21 cellular contexts compared by ENCODE assay signal in the genomic region with DNA sequence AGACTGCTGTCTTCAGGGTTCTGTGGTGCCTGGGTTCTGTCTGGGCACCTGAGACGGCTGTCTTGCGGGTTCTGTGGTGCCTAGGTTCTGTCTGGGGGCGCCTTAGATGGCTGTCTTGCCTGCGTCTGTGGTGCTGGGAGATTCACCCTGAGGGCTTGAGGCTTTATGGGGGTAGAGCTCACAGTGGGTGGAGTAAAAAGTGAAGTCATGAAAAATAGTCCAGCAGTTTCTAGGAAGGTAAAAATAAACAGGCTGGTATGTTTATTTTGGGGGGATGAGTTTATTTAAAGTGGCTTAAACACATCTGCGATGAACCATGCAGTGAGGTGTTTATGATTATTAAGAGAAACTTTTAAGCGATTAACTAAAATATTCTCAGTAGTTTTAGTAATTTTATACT.
DNase-seq lines count a peak whose midpoint lies in the region; ATAC-seq lines count a peak whose summit lies in the region.
"Had no signal": no experiment of that assay in that cellular context is flagged by ENCODE, and none has a peak within 500 bp of the region (broad histone marks: within the 10 kb centered on the region; RNA-seq: fewer than 3 reads in every experiment).

No MANE protein-coding gene starts in this region.

- peaks cover 10% of the 10 kb centered on the region for H3K36me3 Mint-ChIP-seq in activated CD4-positive, alpha-beta T cell treated with anti-CD3 and anti-CD28 coated beads for 36 hours (ENCODE audit: low read depth)
- H3K36me3 Mint-ChIP-seq: activated naive CD4-positive, alpha-beta T cell treated with anti-CD3 and anti-CD28 coated beads, Interleukin-2, amount 10 ng/mL, durations not matched to agents 7 days and 5 days had no signal

- no peaks in the 10 kb centered on the region for H3K9me3 Mint-ChIP-seq in activated CD4-positive, alpha-beta T cell treated with anti-CD3 and anti-CD28 coated beads for 36 hours (ENCODE audit: low read depth)
- no peaks in the 10 kb centered on the region for H3K9me3 Mint-ChIP-seq in stimulated activated naive CD8-positive, alpha-beta T cell treated with anti-CD3 and anti-CD28 coated beads, Interleukin-15, amount 100 ng/mL, for 72 hours
- H3K9me3 Mint-ChIP-seq: activated naive CD4-positive, alpha-beta T cell treated with anti-CD3 and anti-CD28 coated beads, Interleukin-2, amount 10 ng/mL, durations not matched to agents 7 days and 5 days; T-helper 1 cell treated with Interleukin-12 subunit alpha and Interleukin-12 subunit beta and Interleukin-4 antibody, amounts not matched to agents 30 μg/mL and 1 μg/mL, for 36 hours had no signal

- H3K27ac Mint-ChIP-seq in activated CD4-positive, alpha-beta T cell treated with anti-CD3 and anti-CD28 coated beads for 36 hours: peak overlapping the region; percentile 17
- peak overlapping the region; percentile 30 to 50 for H3K27ac Mint-ChIP-seq in stimulated activated naive CD8-positive, alpha-beta T cell treated with anti-CD3 and anti-CD28 coated beads, Interleukin-15, amount 100 ng/mL, for 72 hours
- H3K27ac Mint-ChIP-seq: activated naive CD4-positive, alpha-beta T cell treated with anti-CD3 and anti-CD28 coated beads, Interleukin-2, amount 10 ng/mL, durations not matched to agents 7 days and 5 days; B cell; T-helper 1 cell treated with Interleukin-12 subunit alpha and Interleukin-12 subunit beta and Interleukin-4 antibody, amounts not matched to agents 30 μg/mL and 1 μg/mL, for 36 hours had no signal

- no peak for DNase-seq in activated CD4-positive, alpha-beta T cell treated with anti-CD3 and anti-CD28 coated beads for 36 hours
- DNase-seq in activated CD4-positive, alpha-beta T cell treated with anti-CD3 and anti-CD28 coated beads, Interleukin-2, amount 50 U/mL, for 1 hour: no peak
- peak; percentile 24 for DNase-seq in adipocyte (ENCODE audit: low read depth)
- peak; percentile 22 for DNase-seq in myocyte (ENCODE audit: low read depth)
- DNase-seq in stimulated activated naive CD8-positive, alpha-beta T cell treated with anti-CD3 and anti-CD28 coated beads, Interleukin-15, amount 100 ng/mL, for 72 hours: no peak
- DNase-seq in cerebellum (ENCODE audit: low spot score): no peak
- DNase-seq in aorta: no peak
- DNase-seq: activated CD4-positive, alpha-beta T cell treated with anti-CD3 and anti-CD28 coated beads, Interleukin-2, amount 50 U/mL, for 48 hours; activated naive CD4-positive, alpha-beta T cell treated with anti-CD3 and anti-CD28 coated beads, Interleukin-2, amount 10 ng/mL, durations not matched to agents 7 days and 5 days; activated T-cell treated with anti-CD3 and anti-CD28 coated beads for 4 hours; erythroblast; GDM1; left colon; NCI-H146; PC-3; stimulated activated naive CD4-positive, alpha-beta T cell had no signal

- H3K36me3 ChIP-seq in adipocyte (ENCODE audit: control insufficient read depth, insufficient read depth, low read length, severe bottlenecking) (peaks cover 13% of the 10 kb centered on the region), aorta (ENCODE audit: control insufficient read depth in 1 of 2, insufficient read depth in 2 of 2, low read length in 1 of 2) (no peaks in the 10 kb centered on the region)
- H3K36me3 ChIP-seq: neural progenitor cell had no signal

- WGBS in aorta, 2 donors: 78 to 85% methylated on average over 6 of the region's 6 CpGs

- POLR2A ChIA-PET in activated CD4-positive, alpha-beta T cell treated with anti-CD3 and anti-CD28 coated beads for 36 hours (lab: Charles Lee): no interaction called here

- H3K4me1 ChIP-seq in adipocyte (ENCODE audit: control insufficient read depth, insufficient read depth, low read length) (no peaks in the 10 kb centered on the region), aorta (ENCODE audit: control insufficient read depth in 1 of 2, insufficient read depth in 2 of 2, low read length in 2 of 2) (no peaks in the 10 kb centered on the region)
- H3K4me1 ChIP-seq: neural progenitor cell had no signal

- H3K4me3 ChIP-seq in adipocyte (ENCODE audit: low read length): no peak overlapping the region
- H3K4me3 ChIP-seq in aorta (ENCODE audit: low read length in 2 of 2): no peak overlapping the region
- H3K4me3 ChIP-seq: neural progenitor cell had no signal

- H3K4me3 Mint-ChIP-seq in activated CD4-positive, alpha-beta T cell treated with anti-CD3 and anti-CD28 coated beads for 36 hours: no peak overlapping the region
- H3K4me3 Mint-ChIP-seq in stimulated activated naive CD8-positive, alpha-beta T cell treated with anti-CD3 and anti-CD28 coated beads, Interleukin-15, amount 100 ng/mL, for 72 hours: no peak overlapping the region
- H3K4me3 Mint-ChIP-seq: activated naive CD4-positive, alpha-beta T cell treated with anti-CD3 and anti-CD28 coated beads, Interleukin-2, amount 10 ng/mL, durations not matched to agents 7 days and 5 days; B cell; T-helper 1 cell treated with Interleukin-12 subunit alpha and Interleukin-12 subunit beta and Interleukin-4 antibody, amounts not matched to agents 30 μg/mL and 1 μg/mL, for 36 hours had no signal

- H3K27ac ChIP-seq in aorta (ENCODE audit: low read depth in 1 of 2, low read length in 2 of 2): no peak overlapping the region
- H3K27ac ChIP-seq: 22Rv1, neural progenitor cell had no signal

- CTCF ChIA-PET in activated CD4-positive, alpha-beta T cell treated with anti-CD3 and anti-CD28 coated beads for 36 hours (lab: Charles Lee): no interaction called here

- intact Hi-C loops in activated CD4-positive, alpha-beta T cell treated with anti-CD3 and anti-CD28 coated beads for 36 hours (cut with DNase I, micrococcal nuclease): loop anchor here in 1 of 2 experiments (10.0 kb wide), 1 partner anchor 607 kb away; no protein-coding TSS in a partner anchor
- intact Hi-C loops in aorta (cut with DNase I): no loop called here

- H3K27me3 Mint-ChIP-seq in activated CD4-positive, alpha-beta T cell treated with anti-CD3 and anti-CD28 coated beads for 36 hours: no peaks in the 10 kb centered on the region
- no peaks in the 10 kb centered on the region for H3K27me3 Mint-ChIP-seq in stimulated activated naive CD8-positive, alpha-beta T cell treated with anti-CD3 and anti-CD28 coated beads, Interleukin-15, amount 100 ng/mL, for 72 hours
- H3K27me3 Mint-ChIP-seq: activated naive CD4-positive, alpha-beta T cell treated with anti-CD3 and anti-CD28 coated beads, Interleukin-2, amount 10 ng/mL, durations not matched to agents 7 days and 5 days; B cell had no signal

- H3K9me3 ChIP-seq in adipocyte (ENCODE audit: control insufficient read depth, low read length) (no peaks in the 10 kb centered on the region), aorta (ENCODE audit: control insufficient read depth, low read length) (no peaks in the 10 kb centered on the region)

- ATAC-seq in activated CD4-positive, alpha-beta T cell treated with anti-CD3 and anti-CD28 coated beads for 36 hours: no peak
- ATAC-seq in stimulated activated naive CD8-positive, alpha-beta T cell treated with anti-CD3 and anti-CD28 coated beads, Interleukin-15, amount 100 ng/mL, for 72 hours: no peak
- ATAC-seq in HG03469 (IDR thresholded peaks at IDR 0.05; ENCODE audit: unreplicated experiment) (no peak), aorta (ENCODE audit: low FRiP score) (no peak)
- ATAC-seq: left colon, PC-3 had no signal

- H3K9ac ChIP-seq in adipocyte (ENCODE audit: low read length): no peak overlapping the region
- H3K9ac ChIP-seq: neural progenitor cell had no signal

- H3K27me3 ChIP-seq in adipocyte (replicated peaks; ENCODE audit: control insufficient read depth, insufficient read depth, low read length) (no peaks in the 10 kb centered on the region), aorta (ENCODE audit: control insufficient read depth in 1 of 2, insufficient read depth in 2 of 2, low read length in 1 of 2) (no peaks in the 10 kb centered on the region)

- H3K4me1 Mint-ChIP-seq in activated CD4-positive, alpha-beta T cell treated with anti-CD3 and anti-CD28 coated beads for 36 hours: no peaks in the 10 kb centered on the region
- H3K4me1 Mint-ChIP-seq in stimulated activated naive CD8-positive, alpha-beta T cell treated with anti-CD3 and anti-CD28 coated beads, Interleukin-15, amount 100 ng/mL, for 72 hours: no peaks in the 10 kb centered on the region
- H3K4me1 Mint-ChIP-seq: activated naive CD4-positive, alpha-beta T cell treated with anti-CD3 and anti-CD28 coated beads, Interleukin-2, amount 10 ng/mL, durations not matched to agents 7 days and 5 days; B cell had no signal

Comparison
In these comparisons a context has a peak if more than half of its experiments do, and no peak if none do; other contexts are left out.
1. DNase-seq: peak in adipocyte (single experiment) and myocyte (single experiment); none in activated CD4-positive, alpha-beta T cell treated with anti-CD3 and anti-CD28 coated beads for 36 hours (single experiment), activated CD4-positive, alpha-beta T cell treated with anti-CD3 and anti-CD28 coated beads, Interleukin-2, amount 50 U/mL, for 1 hour (single experiment), stimulated activated naive CD8-positive, alpha-beta T cell treated with anti-CD3 and anti-CD28 coated beads, Interleukin-15, amount 100 ng/mL, for 72 hours (0 of 2), cerebellum (single experiment) and aorta (0 of 2).